Comparison of ENCODE assay signal across 14 cellular contexts in genomic region chr11:61919113-61919840, GRCh38. TPM values are rescaled to one million over a fixed set of nuclear protein-coding genes. Genes with fewer than 3 reads are reported as not detected.
DNase-seq lines count a peak whose midpoint lies in the region; ATAC-seq, FAIRE-seq and TF ChIP-seq lines count a peak whose summit lies in the region.
"Had no signal": no experiment of that assay in that cellular context is flagged by ENCODE, and none has a peak within 500 bp of the region (broad histone marks: within the 10 kb centered on the region; RNA-seq: fewer than 3 reads in every experiment).

No MANE protein-coding gene starts in this region.

- ATAC-seq in A549 (no peak), IMR-90 (ENCODE audit: low read depth) (no peak)

- FAIRE-seq in A549 (lab: Jason Lieb, UNC) = no peak

- no peaks in the 10 kb centered on the region for H3K9me1 ChIP-seq in IMR-90 (ENCODE audit: insufficient read depth, low read length)

- WGBS in A549 (ENCODE audit: missing lambda C conversion rate) = 96% methylated on average over 6 of the region's 6 CpGs
- no CpG with 5 or more reads among the region's 6 CpGs for WGBS in IMR-90 (ENCODE audit: extremely low coverage in 2 of 2, insufficient read length in 1 of 2), 2 experiments
- 66% methylated on average over 6 of the region's 6 CpGs for WGBS in esophagus muscularis mucosa
- 51% methylated on average over 6 of the region's 6 CpGs for WGBS in smooth muscle cell (ENCODE audit: low lambda C conversion rate)

- POLR2A ChIA-PET in A549 (lab: Yijun Ruan, JAX) = no interaction called here
- POLR2A ChIA-PET in IMR-90 (lab: Charles Lee; ENCODE audit: unreplicated experiment) = no interaction called here

- H3K14ac ChIP-seq in IMR-90 (replicated peaks; ENCODE audit: low read depth, low read length) = no peak overlapping the region

- H3K79me1 ChIP-seq in IMR-90 (ENCODE audit: low read depth in 1 of 2, low read length in 2 of 2) = 0 out of 4 replicates have a peak, but pooled peaks cover 0 to 3% of the 10 kb centered on the region in 2 experiments

- no peak overlapping the region for H4K5ac ChIP-seq in IMR-90 (ENCODE audit: low read depth, low read length)

- TF ChIP-seq POLR2A in A549 (IDR thresholded peaks at IDR 0.05; ENCODE audit: low read length) (no peak), IMR-90 (IDR thresholded peaks at IDR 0.05; ENCODE audit: low read depth, low read length) (no peak), esophagus muscularis mucosa (IDR thresholded peaks at IDR 0.05; ENCODE audit: low read depth) (no peak)

- DNase-seq in A549 (ENCODE audit: low read depth in 1 of 2, low spot score in 1 of 2) (no peak), IMR-90 (no peak), esophagus muscularis mucosa (ENCODE audit: extremely low spot score) (no peak), osteoblast (ENCODE audit: insufficient read length, low spot score, missing footprints) (peak; percentile 79), hippocampal formation (lab: John Stamatoyannopoulos, UW) (no peak), activated gamma-delta T cell treated with Interleukin-2 at 50 U/mL for 16 hours (no peak), smooth muscle cell (lab: John Stamatoyannopoulos, UW; ENCODE audit: unreplicated experiment) (no peak)
- no peak for DNase-seq in stimulated activated naive CD4-positive, alpha-beta T cell treated with Interleukin-2 at 50 U/mL for 16 hours (lab: John Stamatoyannopoulos, UW)
- DNase-seq: activated CD4-positive, CD25-positive, alpha-beta regulatory T cell treated with anti-CD3 and anti-CD28 coated beads, Interleukin-2, amount 50 U/mL, for 72 hours; activated T-cell treated with anti-CD3 and anti-CD28 coated beads, Interleukin-2, amount 50 U/mL, for 24 hours; anterior cingulate cortex; NCI-H2029 treated with DMSO at 0.1 percent for 48 hours had no signal

- H3K56ac ChIP-seq in IMR-90 (ENCODE audit: extremely low read depth, insufficient read depth, low read length) = no peak overlapping the region

- no peak overlapping the region for H3K18ac ChIP-seq in IMR-90 (ENCODE audit: low read depth, low read length)

- TF ChIP-seq CTCF in A549 (IDR thresholded peaks at IDR 0.05) = no peak
- TF ChIP-seq CTCF in IMR-90 (conservative IDR thresholded peaks at IDR 0.05; ENCODE audit: low read depth, low read length) = no peak
- TF ChIP-seq CTCF in esophagus muscularis mucosa (IDR thresholded peaks at IDR 0.05) = no peak
- TF ChIP-seq CTCF in osteoblast (IDR thresholded peaks at IDR 0.05; ENCODE audit: extremely low read depth, low read depth, low read length) = no peak
- no peak for TF ChIP-seq CTCF in smooth muscle cell (IDR thresholded peaks at IDR 0.05; ENCODE audit: borderline replicate concordance, insufficient read depth, poor library complexity, severe bottlenecking)

- H3F3A ChIP-seq in smooth muscle cell (ENCODE audit: low read depth) = peaks cover 10% of the 10 kb centered on the region

- H3K4me2 ChIP-seq in A549 (peak overlapping the region; percentile 78), IMR-90 (ENCODE audit: low read depth, low read length) (no peak overlapping the region), osteoblast (ENCODE audit: insufficient read depth, low read length) (no peak overlapping the region), smooth muscle cell (no peak overlapping the region)
- H3K4me2 ChIP-seq: SK-N-SH had no signal

- H2AFZ ChIP-seq in IMR-90 (replicated peaks; ENCODE audit: low read length, poor library complexity) (peak overlapping the region; percentile 51), osteoblast (ENCODE audit: low read length) (no peak overlapping the region), smooth muscle cell (ENCODE audit: low read depth) (no peak overlapping the region)

- no TSS peak for BruUV-seq in IMR-90 (replicated peaks; lab: Mats Ljungman, UMichigan)

- no peak overlapping the region for H4K8ac ChIP-seq in IMR-90 (ENCODE audit: low read depth in 2 of 2, low read length in 2 of 2)

- H3K4me3 ChIP-seq in A549 (no peak overlapping the region), IMR-90 (ENCODE audit: insufficient read depth, low read depth, low read length) (no peak overlapping the region), esophagus muscularis mucosa (no peak overlapping the region), osteoblast (ENCODE audit: insufficient read depth, low read length) (no peak overlapping the region), smooth muscle cell (no peak overlapping the region)

- CTCF ChIA-PET in A549 (lab: Yijun Ruan, JAX) = interaction anchor here (0.6 to 3.1 kb wide), 10 partner anchors 19 to 189 kb away, joined by 3 to 22 read pairs (median 4); no protein-coding TSS in a partner anchor
- CTCF ChIA-PET in IMR-90 (lab: Yijun Ruan, JAX) = interaction anchor here (0.8 kb wide), 1 partner anchor 28 kb away, joined by 3 read pairs; no protein-coding TSS in a partner anchor

- peak overlapping the region; percentile 63 to 73; a peak in 5 of 6 replicates for H3K27ac ChIP-seq in A549
- H3K27ac ChIP-seq in IMR-90 (ENCODE audit: insufficient read depth, low read length) = no peak overlapping the region
- peak overlapping the region; percentile 72 to 85 (median 76) for H3K27ac ChIP-seq in esophagus muscularis mucosa (replicated peaks in 1 of 4)
- H3K27ac ChIP-seq in osteoblast (ENCODE audit: low read depth, low read length) = no peak overlapping the region
- no peak overlapping the region for H3K27ac ChIP-seq in smooth muscle cell (ENCODE audit: low read depth)
- H3K27ac ChIP-seq: neutrophil had no signal

- H2AK9ac ChIP-seq in IMR-90 (replicated peaks; ENCODE audit: low read depth, low read length, poor library complexity) = no peak overlapping the region

- H4K20me1 ChIP-seq in IMR-90 (ENCODE audit: insufficient read depth, low read length) (no peaks in the 10 kb centered on the region), osteoblast (ENCODE audit: insufficient read depth, low read length) (no peaks in the 10 kb centered on the region), smooth muscle cell (ENCODE audit: low read depth) (no peaks in the 10 kb centered on the region)

- no peak overlapping the region; the same call in 1 of the 2 replicates for H3K4ac ChIP-seq in IMR-90 (ENCODE audit: low read depth, low read length)

- H3K4me1 ChIP-seq in A549 = peaks cover 38% of the 10 kb centered on the region
- peaks cover 14% of the 10 kb centered on the region; the same call in 1 of the 2 replicates for H3K4me1 ChIP-seq in IMR-90 (ENCODE audit: control insufficient read depth, insufficient read depth, low read length)
- H3K4me1 ChIP-seq in esophagus muscularis mucosa = peaks cover 48 to 87% (median 82%) of the 10 kb centered on the region in 4 donors
- H3K4me1 ChIP-seq in osteoblast (ENCODE audit: insufficient read depth, low read length) = peaks cover 11% of the 10 kb centered on the region
- H3K4me1 ChIP-seq in smooth muscle cell (ENCODE audit: low read depth) = peaks cover 12% of the 10 kb centered on the region

- dilution Hi-C loops in IMR-90 (cut with HindIII; ENCODE audit: low sequenced_read_pairs, unreplicated experiment) = no loop called here

- in situ Hi-C loops in IMR-90 (cut with MboI; ENCODE audit: low sequenced_read_pairs) = no loop called here

- H3K36me3 ChIP-seq in IMR-90 (ENCODE audit: control insufficient read depth, insufficient read depth, low read length) (no peaks in the 10 kb centered on the region), esophagus muscularis mucosa (no peaks in the 10 kb centered on the region), osteoblast (ENCODE audit: insufficient read depth, low read length) (no peaks in the 10 kb centered on the region), smooth muscle cell (ENCODE audit: low read depth) (no peaks in the 10 kb centered on the region)
- H3K36me3 ChIP-seq: neutrophil had no signal

- no peak overlapping the region; the same call in 2 of the 3 replicates for H2BK15ac ChIP-seq in IMR-90 (ENCODE audit: low read depth, low read length)

- TF ChIP-seq EP300 in A549 (IDR thresholded peaks at IDR 0.05) (no peak), esophagus muscularis mucosa (IDR thresholded peaks at IDR 0.05) (no peak)

- H3K79me2 ChIP-seq in osteoblast (ENCODE audit: insufficient read depth, low read length) (peaks cover 3% of the 10 kb centered on the region), smooth muscle cell (ENCODE audit: low read depth) (no peaks in the 10 kb centered on the region)

- TF ChIP-seq RAD21 in A549 (conservative IDR thresholded peaks at IDR 0.05 in 1 of 2, IDR thresholded peaks at IDR 0.05 in 1 of 2) (no peak), IMR-90 (IDR thresholded peaks at IDR 0.05; ENCODE audit: low read length) (no peak)

- H2AK5ac ChIP-seq in IMR-90 (ENCODE audit: low read depth, low read length) = peak overlapping the region; percentile 43

- H2BK20ac ChIP-seq in IMR-90 (ENCODE audit: low read depth, low read length) = no peak overlapping the region

- H2BK5ac ChIP-seq in IMR-90 (ENCODE audit: low read depth, low read length, poor library complexity, severe bottlenecking) = no peak overlapping the region

- no peak overlapping the region for H3K23ac ChIP-seq in IMR-90 (ENCODE audit: low read depth, low read length)

- no peak overlapping the region for H4K91ac ChIP-seq in IMR-90 (ENCODE audit: insufficient read depth, low read depth, low read length)

- H3K9me3 ChIP-seq in A549 = no peaks in the 10 kb centered on the region
- H3K9me3 ChIP-seq in IMR-90 (ENCODE audit: control insufficient read depth, insufficient read depth, low read length) = no peaks in the 10 kb centered on the region
- no peaks in the 10 kb centered on the region for H3K9me3 ChIP-seq in esophagus muscularis mucosa
- no peaks in the 10 kb centered on the region for H3K9me3 ChIP-seq in osteoblast (ENCODE audit: low read depth, low read length)
- H3K9me3 ChIP-seq in smooth muscle cell (replicated peaks; ENCODE audit: low read depth) = no peaks in the 10 kb centered on the region
- H3K9me3 ChIP-seq: neutrophil, SK-N-SH had no signal

- H2BK120ac ChIP-seq in IMR-90 (ENCODE audit: low read depth, low read length) = no peak overlapping the region

- intact Hi-C loops in IMR-90 (cut with micrococcal nuclease) (no loop called here), esophagus muscularis mucosa (cut with DNase I) (no loop called here)

- H3K9ac ChIP-seq in IMR-90 (ENCODE audit: low read depth, low read length) = no peak overlapping the region
- no peak overlapping the region for H3K9ac ChIP-seq in smooth muscle cell (ENCODE audit: low read depth)
- H3K9ac ChIP-seq: SK-N-SH had no signal

- H3K27me3 ChIP-seq in IMR-90 (ENCODE audit: control insufficient read depth, insufficient read depth, low read length) (peaks cover 25% of the 10 kb centered on the region), esophagus muscularis mucosa (peaks cover 0 to 20% (median 0%) of the 10 kb centered on the region in 4 donors), osteoblast (ENCODE audit: insufficient read depth, low read length) (peaks cover 10% of the 10 kb centered on the region), smooth muscle cell (ENCODE audit: low read depth) (no peaks in the 10 kb centered on the region)

RNA-seq across cellular contexts. Expression of gene RAB3IL1, which starts 1.9 kb away (rescaled TPM):
- 3.8 and 5.8 TPM in 2 replicates for polyA plus RNA-seq in A549 (2011; rRNA removed)
- polyA plus RNA-seq in A549 (2012; cell fraction: cytosol; rRNA removed) = 8.7 and 11.4 TPM in 2 replicates
- 10.1 and 10.9 TPM in 2 replicates for polyA plus RNA-seq in A549 (2012; cell fraction: nucleus; rRNA removed)
- 5.0 to 6.6 TPM (median 6.2 TPM) in 3 replicates for polyA plus RNA-seq in A549 (2017; fragmentation: RNase III; extraction: RNeasy Plus Mini Kit Qiagen cat#74134 plus additional on column Dnase treatment)
- 2.6 and 4.4 TPM in 2 replicates for polyA minus RNA-seq in A549 (2011; rRNA and poly(A)+ RNA removed)
- total RNA-seq in IMR-90 (2012; rRNA removed) = 0.28 and 0.72 TPM in 2 replicates
- 1.9 TPM in 2 replicates for polyA plus RNA-seq in IMR-90 (2012; rRNA removed)
- polyA plus RNA-seq in IMR-90 (2012; cell fraction: cytosol; rRNA removed) = 0.84 and 2.4 TPM in 2 replicates
- 2.7 and 2.8 TPM in 2 replicates for polyA plus RNA-seq in IMR-90 (2012; cell fraction: nucleus; rRNA removed; ENCODE audit: low replicate concordance)
- 10 to 100 TPM; 14.0 to 31.5 (median 14.2) TPM for total RNA-seq in esophagus muscularis mucosa
- 15.9 and 20.3 TPM in 2 replicates for total RNA-seq in osteoblast
- total RNA-seq in smooth muscle cell = 4.8 and 4.9 TPM in 2 replicates
- 9.8 and 11.6 TPM in 2 replicates for polyA plus RNA-seq in smooth muscle cell

RNA-seq across cellular contexts. Expression of gene FADS3, which starts 27.9 kb away (rescaled TPM):
- 17.5 and 22.3 TPM in 2 replicates for polyA plus RNA-seq in A549 (2011; rRNA removed)
- 44.6 and 54.6 TPM in 2 replicates for polyA plus RNA-seq in A549 (2012; cell fraction: cytosol; rRNA removed)
- 235 and 296 TPM in 2 replicates for polyA plus RNA-seq in A549 (2012; cell fraction: nucleus; rRNA removed)
- polyA plus RNA-seq in A549 (2017; fragmentation: RNase III; extraction: RNeasy Plus Mini Kit Qiagen cat#74134 plus additional on column Dnase treatment) = 36.3 to 43.5 TPM (median 42.9 TPM) in 3 replicates
- polyA minus RNA-seq in A549 (2011; rRNA and poly(A)+ RNA removed) = 30.0 and 30.5 TPM in 2 replicates
- 38.0 and 54.5 TPM in 2 replicates for total RNA-seq in IMR-90 (2012; rRNA removed)
- polyA plus RNA-seq in IMR-90 (2012; rRNA removed) = 110 and 147 TPM in 2 replicates
- 34.0 and 101 TPM in 2 replicates for polyA plus RNA-seq in IMR-90 (2012; cell fraction: cytosol; rRNA removed)
- 556 and 1,224 TPM in 2 replicates for polyA plus RNA-seq in IMR-90 (2012; cell fraction: nucleus; rRNA removed; ENCODE audit: low replicate concordance)
- 100 to 1,000 TPM in 1 of 4 donors, 10 to 100 TPM in 3; 42.4 to 103 (median 57.8) TPM for total RNA-seq in esophagus muscularis mucosa
- 127 and 144 TPM in 2 replicates for total RNA-seq in osteoblast
- total RNA-seq in smooth muscle cell = 6.7 and 8.9 TPM in 2 replicates
- 13.8 and 28.9 TPM in 2 replicates for polyA plus RNA-seq in smooth muscle cell

RNA-seq across cellular contexts. Expression of gene BEST1, which starts 30.9 kb away (rescaled TPM):
- 1.2 and 1.5 TPM in 2 replicates for polyA plus RNA-seq in A549 (2011; rRNA removed)
- 0.23 and 0.29 TPM in 2 replicates for polyA plus RNA-seq in A549 (2012; cell fraction: cytosol; rRNA removed)
- 0.22 and 0.32 TPM in 2 replicates for polyA plus RNA-seq in A549 (2012; cell fraction: nucleus; rRNA removed)
- 0.98 to 2.1 TPM (median 1.9 TPM) in 3 replicates for polyA plus RNA-seq in A549 (2017; fragmentation: RNase III; extraction: RNeasy Plus Mini Kit Qiagen cat#74134 plus additional on column Dnase treatment)
- 2.0 and 2.2 TPM in 2 replicates for polyA minus RNA-seq in A549 (2011; rRNA and poly(A)+ RNA removed)
- 0.83 and 0.90 TPM in 2 replicates for total RNA-seq in IMR-90 (2012; rRNA removed)
- 1.2 and 1.4 TPM in 2 replicates for polyA plus RNA-seq in IMR-90 (2012; rRNA removed)
- polyA plus RNA-seq in IMR-90 (2012; cell fraction: cytosol; rRNA removed) = 0.44 and 1.1 TPM in 2 replicates
- 6.3 and 7.2 TPM in 2 replicates for polyA plus RNA-seq in IMR-90 (2012; cell fraction: nucleus; rRNA removed; ENCODE audit: low replicate concordance)
- total RNA-seq in esophagus muscularis mucosa = 1 to 10 TPM; 2.2 to 5.0 (median 4.3) TPM
- total RNA-seq in osteoblast = 5.6 and 8.0 TPM in 2 replicates
- total RNA-seq in smooth muscle cell = 2.4 and 2.6 TPM in 2 replicates
- 1.6 and 2.8 TPM in 2 replicates for polyA plus RNA-seq in smooth muscle cell

RNA-seq across cellular contexts. Expression of gene FTH1, which starts 48.2 kb away (rescaled TPM):
- polyA plus RNA-seq in A549 (2011; rRNA removed) (2,791 and 4,959 TPM in 2 replicates), A549 (2017; fragmentation: RNase III; extraction: RNeasy Plus Mini Kit Qiagen cat#74134 plus additional on column Dnase treatment) (12,354 to 13,747 TPM (median 12,799 TPM) in 3 replicates), IMR-90 (2012; rRNA removed) (2,453 and 2,516 TPM in 2 replicates), smooth muscle cell (6,048 and 7,176 TPM in 2 replicates)
- polyA plus RNA-seq in A549 (2012; cell fraction: cytosol; rRNA removed) = 6,916 and 9,060 TPM in 2 replicates
- polyA plus RNA-seq in A549 (2012; cell fraction: nucleus; rRNA removed) = 2,875 and 3,583 TPM in 2 replicates
- polyA minus RNA-seq in A549 (2011; rRNA and poly(A)+ RNA removed) = 2,337 and 2,680 TPM in 2 replicates
- total RNA-seq in IMR-90 (2012; rRNA removed) (344 and 385 TPM in 2 replicates), esophagus muscularis mucosa (1,000 to 10,000 TPM; 1,795 to 3,027 (median 2,719) TPM), osteoblast (1,459 and 1,507 TPM in 2 replicates), smooth muscle cell (903 and 1,173 TPM in 2 replicates)
- 1,842 and 5,333 TPM in 2 replicates for polyA plus RNA-seq in IMR-90 (2012; cell fraction: cytosol; rRNA removed)
- 767 and 934 TPM in 2 replicates for polyA plus RNA-seq in IMR-90 (2012; cell fraction: nucleus; rRNA removed; ENCODE audit: low replicate concordance)

Comparison
In these comparisons a context has a peak if more than half of its experiments do, and no peak if none do; other contexts are left out.
1. H3K27ac ChIP-seq: peak in A549 (2 of 2) and esophagus muscularis mucosa (4 of 4); none in IMR-90 (single experiment), osteoblast (single experiment) and smooth muscle cell (single experiment).